ENCODE assay signal across 11 cellular contexts in the genomic region with DNA sequence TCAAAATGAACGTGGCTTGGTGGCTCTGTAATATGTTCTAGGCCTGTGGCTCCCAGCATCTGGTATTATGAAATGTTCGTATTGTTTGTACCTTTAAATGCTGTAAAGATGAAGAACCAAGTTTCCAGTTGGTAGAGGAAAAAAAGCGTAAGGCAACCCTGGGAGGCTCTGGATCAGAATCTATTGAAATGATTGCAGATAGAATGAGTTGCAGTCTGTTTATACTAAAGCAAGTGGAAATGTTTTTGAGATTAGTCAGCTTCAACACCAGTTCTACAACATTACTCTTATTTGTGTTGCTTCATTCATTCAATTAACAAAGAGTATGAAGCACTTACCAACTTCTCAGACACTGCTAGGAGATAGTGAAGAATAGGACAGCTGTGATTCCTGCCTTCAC. TPM values are rescaled to one million over a fixed set of nuclear protein-coding genes. Genes with fewer than 3 reads are reported as not detected.
A peak's percentile ranks its signal among the peaks of the same experiment; 100 is the strongest.
DNase-seq lines count a peak whose midpoint lies in the region; ATAC-seq and TF ChIP-seq lines count a peak whose summit lies in the region.
"Had no signal": no experiment of that assay in that cellular context is flagged by ENCODE, and none has a peak within 500 bp of the region (broad histone marks: within the 10 kb centered on the region; RNA-seq: fewer than 3 reads in every experiment).

No MANE protein-coding gene starts in this region.

- TF ChIP-seq CTCF in AG10803 (conservative IDR thresholded peaks at IDR 0.05; ENCODE audit: low read length) (no peak), PC-3 (conservative IDR thresholded peaks at IDR 0.05; ENCODE audit: low read depth, low read length) (no peak), neutrophil (IDR thresholded peaks at IDR 0.05) (no peak)

- H3K79me2 ChIP-seq in PC-3 (ENCODE audit: low read length): peaks cover 49% of the 10 kb centered on the region

- H3K4me2 ChIP-seq in PC-3 (ENCODE audit: low read length): peak overlapping the region; percentile 73

- H3K4me3 ChIP-seq in AG10803 (ENCODE audit: low read length): no peak overlapping the region; the same call in 1 of the 2 replicates
- H3K4me3 ChIP-seq in PC-3 (ENCODE audit: low read length): no peak overlapping the region
- no peak overlapping the region for H3K4me3 ChIP-seq in neutrophil (ENCODE audit: low read depth in 1 of 2, low read length in 1 of 2)
- H3K4me3 ChIP-seq: ovary had no signal

- ATAC-seq in PC-3: peak; percentile 9; the same call in 1 of the 2 replicates
- no peak for ATAC-seq in HG03378 (IDR thresholded peaks at IDR 0.05; ENCODE audit: unreplicated experiment)

- POLR2A ChIA-PET in PC-3 (lab: Charles Lee; ENCODE audit: unreplicated experiment): no interaction called here

- H3K27me3 ChIP-seq in PC-3 (ENCODE audit: low read length): no peaks in the 10 kb centered on the region
- no peaks in the 10 kb centered on the region for H3K27me3 ChIP-seq in neutrophil
- H3K27me3 ChIP-seq: ovary had no signal

- peaks cover 31% of the 10 kb centered on the region for H3K4me1 ChIP-seq in PC-3 (ENCODE audit: insufficient read depth, low read length)
- peaks cover 81 to 89% of the 10 kb centered on the region in 2 experiments for H3K4me1 ChIP-seq in neutrophil (ENCODE audit: control insufficient read depth in 1 of 2, insufficient read depth in 1 of 2, low read depth in 1 of 2, low read length in 1 of 2)

- BruUV-seq in PC-3 (replicated peaks; lab: Mats Ljungman, UMichigan): no TSS peak

- DNase-seq in AG10803 (ENCODE audit: low read depth) (peak; percentile 90), PC-3 (peak; percentile 54), dermis blood vessel endothelial cell (peak; percentile 67), NCI-H1436 treated with DMSO at 0.1 percent for 48 hours (lab: John Stamatoyannopoulos, UW) (no peak), NCI-H2081 treated with DMSO at 0.1 percent for 48 hours (lab: John Stamatoyannopoulos, UW) (no peak), NCI-H2196 (lab: John Stamatoyannopoulos, UW; ENCODE audit: unreplicated experiment) (no peak)
- DNase-seq: activated effector memory CD4-positive, alpha-beta T cell treated with anti-CD3 and anti-CD28 coated beads, Interleukin-2, amount 50 U/mL, for 16 hours; NCI-H774; ovary had no signal

- no peaks in the 10 kb centered on the region for H3K9me3 ChIP-seq in PC-3 (ENCODE audit: low read length)
- no peaks in the 10 kb centered on the region for H3K9me3 ChIP-seq in neutrophil
- H3K9me3 ChIP-seq: ovary had no signal

- no peaks in the 10 kb centered on the region for H4K20me1 ChIP-seq in PC-3 (ENCODE audit: low read length)

- H3F3A ChIP-seq in PC-3 (ENCODE audit: low read length, unreplicated experiment): no peaks in the 10 kb centered on the region

- no peaks in the 10 kb centered on the region for H3K9me2 ChIP-seq in PC-3 (replicated peaks; ENCODE audit: low read length)

- intact Hi-C loops in PC-3 (cut with micrococcal nuclease): no loop called here

- H3K27ac ChIP-seq in PC-3 (ENCODE audit: low read length): no peak overlapping the region; the same call in 1 of the 2 replicates
- peak overlapping the region; percentile 89 for H3K27ac ChIP-seq in neutrophil
- H3K27ac ChIP-seq: ovary had no signal

- H3K36me3 ChIP-seq in PC-3 (ENCODE audit: low read depth, low read length) (no peaks in the 10 kb centered on the region), neutrophil (no peaks in the 10 kb centered on the region)
- H3K36me3 ChIP-seq: ovary had no signal

- H3K9ac ChIP-seq in PC-3 (ENCODE audit: low read length): no peak overlapping the region

- no peak overlapping the region for H2AFZ ChIP-seq in PC-3 (ENCODE audit: low read length)

- CTCF ChIA-PET in PC-3 (lab: Charles Lee): no interaction called here

RNA-seq across cellular contexts. Expression of a gene that starts 5.3 kb away (rescaled TPM):
- total RNA-seq in PC-3 (2014; rRNA removed) (18.8 and 25.4 TPM in 2 replicates), dermis blood vessel endothelial cell (90.4 and 109 TPM in 2 replicates)

RNA-seq across cellular contexts. Expression of a gene that starts 9.9 kb away (rescaled TPM):
- total RNA-seq in PC-3 (2014; rRNA removed) (27.5 and 40.2 TPM in 2 replicates), dermis blood vessel endothelial cell (67.5 and 74.2 TPM in 2 replicates)

RNA-seq across cellular contexts. Expression of a gene that starts 32.4 kb away (rescaled TPM):
- not detected in 2 replicates for total RNA-seq in PC-3 (2014; rRNA removed)
- not detected in 2 replicates for total RNA-seq in dermis blood vessel endothelial cell

RNA-seq across cellular contexts. Expression of a gene that starts 37.9 kb away (rescaled TPM):
- 6.4 and 7.2 TPM in 2 replicates for total RNA-seq in PC-3 (2014; rRNA removed)
- 37.7 and 37.8 TPM in 2 replicates for total RNA-seq in dermis blood vessel endothelial cell

Comparison
In these comparisons a context has a peak if more than half of its experiments do, and no peak if none do; other contexts are left out.
1. DNase-seq: peak in AG10803 (single experiment), PC-3 (single experiment) and dermis blood vessel endothelial cell (single experiment); none in NCI-H1436 treated with DMSO at 0.1 percent for 48 hours (single experiment), NCI-H2081 treated with DMSO at 0.1 percent for 48 hours (single experiment) and NCI-H2196 (single experiment).